In genomic region chr10:78914502-78915330, GRCh38 we compare ENCODE assay signal across 13 cellular contexts.
A peak's percentile ranks its signal among the peaks of the same experiment; 100 is the strongest.
DNase-seq lines count a peak whose midpoint lies in the region; ATAC-seq and TF ChIP-seq lines count a peak whose summit lies in the region.
"Had no signal": no experiment of that assay in that cellular context is flagged by ENCODE, and none has a peak within 500 bp of the region (broad histone marks: within the 10 kb centered on the region; RNA-seq: fewer than 3 reads in every experiment).

No MANE protein-coding gene starts in this region.

- peaks cover 20% of the 10 kb centered on the region for H3K4me1 Mint-ChIP-seq in endothelial cell (ENCODE audit: unreplicated experiment)
- no peaks in the 10 kb centered on the region for H3K4me1 Mint-ChIP-seq in activated CD8-positive, alpha-beta T cell treated with anti-CD3 and anti-CD28 coated beads for 36 hours (ENCODE audit: low read depth)
- H3K4me1 Mint-ChIP-seq: natural killer cell had no signal

- H3K4me3 ChIP-seq in HUES48 (ENCODE audit: low read depth, low read length) (no peak overlapping the region), psoas muscle (no peak overlapping the region)

- H3K27me3 Mint-ChIP-seq in endothelial cell (ENCODE audit: unreplicated experiment): peaks cover 16% of the 10 kb centered on the region
- H3K27me3 Mint-ChIP-seq in activated CD8-positive, alpha-beta T cell treated with anti-CD3 and anti-CD28 coated beads for 36 hours: no peaks in the 10 kb centered on the region

- peak overlapping the region; percentile 67 for H3K27ac ChIP-seq in HUES48 (ENCODE audit: low read depth, low read length)
- no peak overlapping the region for H3K27ac ChIP-seq in psoas muscle

- WGBS in psoas muscle, 3 donors: 43 to 50% (median 46%) methylated on average over 10 of the region's 10 CpGs

- peaks cover 51% of the 10 kb centered on the region for H3K4me1 ChIP-seq in HUES48 (ENCODE audit: control insufficient read depth, insufficient read depth, low read length)
- H3K4me1 ChIP-seq in psoas muscle: peaks cover 5% of the 10 kb centered on the region

- intact Hi-C loops in psoas muscle (cut with DNase I): loop anchor here in 1 of 2 donors (5.0 kb wide), 1 partner anchor 553 kb away; no protein-coding TSS in a partner anchor
- intact Hi-C loops in activated CD8-positive, alpha-beta T cell treated with anti-CD3 and anti-CD28 coated beads for 36 hours (cut with micrococcal nuclease): no loop called here

- H3K4me3 Mint-ChIP-seq in endothelial cell (ENCODE audit: unreplicated experiment): peak overlapping the region; percentile 11
- no peak overlapping the region for H3K4me3 Mint-ChIP-seq in activated CD8-positive, alpha-beta T cell treated with anti-CD3 and anti-CD28 coated beads for 36 hours
- H3K4me3 Mint-ChIP-seq: activated T-cell treated with anti-CD3 and anti-CD28 coated beads, Interleukin-2, amount 50 U/mL, for 72 hours; CD8-positive, alpha-beta T cell; natural killer cell had no signal

- DNase-seq in G401 (ENCODE audit: low spot score): peak; percentile 39
- DNase-seq in endothelial cell (ENCODE audit: low spot score): no peak
- DNase-seq in psoas muscle: peak in 1 of 2 donors; percentile 80
- DNase-seq in T-helper 1 cell: no peak
- DNase-seq in activated CD8-positive, alpha-beta T cell treated with anti-CD3 and anti-CD28 coated beads for 36 hours: no peak
- DNase-seq: activated T-cell treated with anti-CD3 and anti-CD28 coated beads, Interleukin-2, amount 50 U/mL, for 72 hours; CD8-positive, alpha-beta T cell; natural killer cell; NCI-H524 treated with DMSO at 0.1 percent for 48 hours; SK-N-SH had no signal

- POLR2A ChIA-PET in activated CD8-positive, alpha-beta T cell treated with anti-CD3 and anti-CD28 coated beads for 36 hours (lab: Charles Lee): interaction anchor here (1.4 kb wide), 1 partner anchor 23 kb away, joined by 3 read pairs; no protein-coding TSS in a partner anchor

- peak in 3 of 4 donors; percentile 78 to 87 (median 83) for ATAC-seq in psoas muscle
- ATAC-seq in GM18861 (IDR thresholded peaks at IDR 0.05; ENCODE audit: unreplicated experiment): no peak
- ATAC-seq in HG03175 (IDR thresholded peaks at IDR 0.05; ENCODE audit: unreplicated experiment): no peak
- ATAC-seq in activated CD8-positive, alpha-beta T cell treated with anti-CD3 and anti-CD28 coated beads for 36 hours: no peak
- ATAC-seq: activated T-cell treated with anti-CD3 and anti-CD28 coated beads, Interleukin-2, amount 50 U/mL, for 72 hours; CD8-positive, alpha-beta T cell; natural killer cell had no signal

- CTCF ChIA-PET in activated CD8-positive, alpha-beta T cell treated with anti-CD3 and anti-CD28 coated beads for 36 hours (lab: Charles Lee): interaction anchor here (1.1 kb wide), 1 partner anchor 22 kb away, joined by 4 read pairs; no protein-coding TSS in a partner anchor

- no peaks in the 10 kb centered on the region for H3K9me3 Mint-ChIP-seq in endothelial cell (ENCODE audit: unreplicated experiment)
- H3K9me3 Mint-ChIP-seq in activated CD8-positive, alpha-beta T cell treated with anti-CD3 and anti-CD28 coated beads for 36 hours: no peaks in the 10 kb centered on the region
- H3K9me3 Mint-ChIP-seq: activated T-cell treated with anti-CD3 and anti-CD28 coated beads, Interleukin-2, amount 50 U/mL, for 72 hours; CD8-positive, alpha-beta T cell; natural killer cell had no signal

- in situ Hi-C loops in G401 (cut with HindIII; ENCODE audit: low sequenced_read_pairs): no loop called here

- H3K9me3 ChIP-seq in HUES48 (ENCODE audit: control insufficient read depth, insufficient read depth, low read length) (no peaks in the 10 kb centered on the region), psoas muscle (no peaks in the 10 kb centered on the region)
- H3K9me3 ChIP-seq: SK-N-SH had no signal

- H3K36me3 ChIP-seq in HUES48 (ENCODE audit: control insufficient read depth, insufficient read depth, low read length) (no peaks in the 10 kb centered on the region), psoas muscle (ENCODE audit: insufficient read depth in 1 of 2, low read depth in 1 of 2) (no peaks in the 10 kb centered on the region)

- H3K27me3 ChIP-seq in HUES48 (ENCODE audit: control insufficient read depth, insufficient read depth, low read length) (peaks cover 3% of the 10 kb centered on the region), psoas muscle (ENCODE audit: insufficient read depth in 3 of 3, low read length in 2 of 3) (no peaks in the 10 kb centered on the region)

- H3K27ac Mint-ChIP-seq in endothelial cell (ENCODE audit: unreplicated experiment): no peak overlapping the region
- no peak overlapping the region for H3K27ac Mint-ChIP-seq in activated CD8-positive, alpha-beta T cell treated with anti-CD3 and anti-CD28 coated beads for 36 hours
- H3K27ac Mint-ChIP-seq: activated T-cell treated with anti-CD3 and anti-CD28 coated beads, Interleukin-2, amount 50 U/mL, for 72 hours; CD8-positive, alpha-beta T cell; natural killer cell had no signal

- no peak for TF ChIP-seq CTCF in endothelial cell (IDR thresholded peaks at IDR 0.05; ENCODE audit: unreplicated experiment)
- TF ChIP-seq CTCF in psoas muscle (IDR thresholded peaks at IDR 0.05): no peak
- no peak for TF ChIP-seq CTCF in activated CD8-positive, alpha-beta T cell treated with anti-CD3 and anti-CD28 coated beads for 36 hours (IDR thresholded peaks at IDR 0.05)

- no peaks in the 10 kb centered on the region for H3K36me3 Mint-ChIP-seq in endothelial cell (ENCODE audit: low read depth, unreplicated experiment)
- H3K36me3 Mint-ChIP-seq in activated CD8-positive, alpha-beta T cell treated with anti-CD3 and anti-CD28 coated beads for 36 hours (ENCODE audit: low read depth): no peaks in the 10 kb centered on the region
- H3K36me3 Mint-ChIP-seq: CD8-positive, alpha-beta T cell; natural killer cell had no signal

- no peak overlapping the region for H3K9ac ChIP-seq in HUES48 (ENCODE audit: low read depth, low read length)
- H3K9ac ChIP-seq: SK-N-SH had no signal

Comparison
In these comparisons a context has a peak if more than half of its experiments do, and no peak if none do; other contexts are left out.
1. ATAC-seq: peak in psoas muscle (3 of 4); none in GM18861 (single experiment), HG03175 (single experiment) and activated CD8-positive, alpha-beta T cell treated with anti-CD3 and anti-CD28 coated beads for 36 hours (single experiment).